ENCODE assay signal across 23 cellular contexts in genomic region chr7:92973293-92973731, GRCh38.
DNase-seq lines count a peak whose midpoint lies in the region; ATAC-seq, FAIRE-seq and TF ChIP-seq lines count a peak whose summit lies in the region.
"Had no signal": no experiment of that assay in that cellular context is flagged by ENCODE, and none has a peak within 500 bp of the region (broad histone marks: within the 10 kb centered on the region; RNA-seq: fewer than 3 reads in every experiment).

No MANE protein-coding gene starts in this region.

- intact Hi-C loops in GM12878 (cut with micrococcal nuclease; ENCODE audit: unreplicated experiment) = no loop called here

- H3K4me1 ChIP-seq in GM12878 (ENCODE audit: control insufficient read depth, insufficient read depth, low read length) = no peaks in the 10 kb centered on the region
- H3K4me1 ChIP-seq: esophagus squamous epithelium, stomach, upper lobe of right lung had no signal

- no TSS peak for BruUV-seq in GM12878 (replicated peaks; lab: Mats Ljungman, UMichigan)

- POLR2A ChIA-PET in GM12878 (lab: Charles Lee) = no interaction called here

- H3K79me2 ChIP-seq in GM12878 (ENCODE audit: control insufficient read depth, insufficient read depth, low read length) (no peaks in the 10 kb centered on the region), neural cell (replicated peaks; ENCODE audit: insufficient read depth, low read length) (no peaks in the 10 kb centered on the region)

- TF ChIP-seq POLR2A in GM12878 (IDR thresholded peaks at IDR 0.05; ENCODE audit: low read depth, low read length) = no peak

- no peaks in the 10 kb centered on the region for H3F3A ChIP-seq in neural cell (ENCODE audit: insufficient read depth, low read length, poor library complexity, severe bottlenecking)

- no peaks in the 10 kb centered on the region for H3K27me3 ChIP-seq in GM06990 (replicated peaks; ENCODE audit: control insufficient read depth, insufficient read depth, low read length)
- H3K27me3 ChIP-seq in GM12878 (replicated peaks in 1 of 2; ENCODE audit: control insufficient read depth in 2 of 2, insufficient read depth in 2 of 2, low read length in 1 of 2) = no peaks in the 10 kb centered on the region
- H3K27me3 ChIP-seq in neural cell (ENCODE audit: insufficient read depth, low read depth, low read length) = no peaks in the 10 kb centered on the region
- H3K27me3 ChIP-seq: esophagus squamous epithelium, stomach, upper lobe of right lung had no signal

- DNase-seq in GM06990 (ENCODE audit: extremely low read depth, insufficient read length) = peak; percentile 18
- peak; percentile 4 for DNase-seq in HTR-8/SVneo (ENCODE audit: insufficient read length, low spot score)
- DNase-seq in GM12878 (ENCODE audit: low read depth, low spot score) = no peak
- no peak for DNase-seq in ACHN
- no peak for DNase-seq in NCI-H146 treated with DMSO at 0.1 percent for 48 hours (lab: John Stamatoyannopoulos, UW; ENCODE audit: unreplicated experiment)
- DNase-seq: activated CD4-positive, alpha-beta T cell treated with anti-CD3 and anti-CD28 coated beads, Interleukin-2, amount 50 U/mL, for 1 hour; activated naive CD4-positive, alpha-beta T cell treated with Interleukin-2 at 50 U/mL for 16 hours; COR-L47; DMS79 treated with DMSO at 0.1 percent for 48 hours; effector memory CD4-positive, alpha-beta T cell; esophagus squamous epithelium; glutamatergic neuron; left colon; MM.1S; NCI-H146; nephron progenitor cell; SHP77; stimulated activated CD4-positive, alpha-beta T cell treated with anti-CD3 and anti-CD28 coated beads, Interleukin-2, amount 100 ng/mL, for 48 hours; stomach; T-helper 1 cell; upper lobe of right lung had no signal

- CTCF ChIA-PET in GM12878 (lab: Yijun Ruan, JAX) = no interaction called here

- H3K9ac ChIP-seq in GM12878 (ENCODE audit: control insufficient read depth, insufficient read depth, low read length) (no peak overlapping the region), neural cell (ENCODE audit: low read length) (no peak overlapping the region)

- H3K9me2 ChIP-seq in neural cell (ENCODE audit: insufficient read depth, low read length) = no peaks in the 10 kb centered on the region

- SMC1A ChIA-PET in GM12878 (lab: Charles Lee; ENCODE audit: uncharacterized antibody, unreplicated experiment) = no interaction called here

- no peak overlapping the region for H3K4me2 ChIP-seq in GM12878 (ENCODE audit: control insufficient read depth, insufficient read depth)
- no peak overlapping the region for H3K4me2 ChIP-seq in neural cell (ENCODE audit: low read length)

- H3K4me3 ChIP-seq in GM06990 (replicated peaks; ENCODE audit: low read depth, low read length) (no peak overlapping the region), GM12878 (no peak overlapping the region), neural cell (ENCODE audit: low read length) (no peak overlapping the region)
- H3K4me3 ChIP-seq: esophagus squamous epithelium, stomach, upper lobe of right lung had no signal

- H2AFZ ChIP-seq in GM12878 (ENCODE audit: control insufficient read depth, low read depth, low read length) (no peak overlapping the region), neural cell (ENCODE audit: low read depth, low read length) (no peak overlapping the region)

- peaks cover 3% of the 10 kb centered on the region for H3K9me3 ChIP-seq in GM12878 (replicated peaks; ENCODE audit: control insufficient read depth, insufficient read depth, low read length)
- no peaks in the 10 kb centered on the region for H3K9me3 ChIP-seq in neural cell (ENCODE audit: low read length)

- ATAC-seq in GM12878 (peak; percentile 49), HG02588 (IDR thresholded peaks at IDR 0.05; ENCODE audit: unreplicated experiment) (no peak)
- ATAC-seq: left colon, upper lobe of right lung had no signal

- H3K36me3 ChIP-seq in GM06990 (ENCODE audit: control insufficient read depth, insufficient read depth, low read length) = no peaks in the 10 kb centered on the region
- no peaks in the 10 kb centered on the region for H3K36me3 ChIP-seq in GM12878 (ENCODE audit: control insufficient read depth in 2 of 2, insufficient read depth in 2 of 2, low read length in 1 of 2)
- H3K36me3 ChIP-seq in neural cell (ENCODE audit: insufficient read depth, low read length) = no peaks in the 10 kb centered on the region
- H3K36me3 ChIP-seq: esophagus squamous epithelium, stomach, upper lobe of right lung had no signal

- no peaks in the 10 kb centered on the region for H4K20me1 ChIP-seq in GM12878 (ENCODE audit: control insufficient read depth, insufficient read depth)
- no peaks in the 10 kb centered on the region for H4K20me1 ChIP-seq in neural cell (ENCODE audit: insufficient read depth)

- TF ChIP-seq CTCF in GM06990 (IDR thresholded peaks at IDR 0.05; ENCODE audit: insufficient read depth, low read length, poor library complexity, severe bottlenecking) = no peak
- TF ChIP-seq CTCF in GM12878 (IDR thresholded peaks at IDR 0.05 in 2 of 3, conservative IDR thresholded peaks at IDR 0.05 in 1 of 3; ENCODE audit: control insufficient read depth in 2 of 3, extremely low read depth in 1 of 3, insufficient read depth in 1 of 3, low read depth in 3 of 3, low read length in 3 of 3) = no peak
- no peak for TF ChIP-seq CTCF in neural cell (IDR thresholded peaks at IDR 0.05; ENCODE audit: poor library complexity, severe bottlenecking)

- no peak for TF ChIP-seq RAD21 in GM12878 (IDR thresholded peaks at IDR 0.05; ENCODE audit: insufficient read depth, low read depth, low read length)
- no peak for TF ChIP-seq RAD21 in neural cell (conservative IDR thresholded peaks at IDR 0.05)

- TF ChIP-seq EP300 in GM12878 (IDR thresholded peaks at IDR 0.05; ENCODE audit: borderline replicate concordance in 1 of 2, control insufficient read depth in 1 of 2, low read depth in 2 of 2, low read length in 2 of 2) (no peak), neural cell (conservative IDR thresholded peaks at IDR 0.05; ENCODE audit: poor library complexity, severe bottlenecking) (peak; percentile 14)

- no peak for FAIRE-seq in HTR-8/SVneo (lab: Jason Lieb, UNC)
- FAIRE-seq in GM12878 (lab: Jason Lieb, UNC) = no peak

- H3K27ac ChIP-seq in GM12878 (ENCODE audit: control insufficient read depth, insufficient read depth) (no peak overlapping the region), neural cell (ENCODE audit: low read length) (no peak overlapping the region)
- H3K27ac ChIP-seq: esophagus squamous epithelium, stomach, upper lobe of right lung had no signal

- RAD21 ChIA-PET in GM12878 (lab: Charles Lee; ENCODE audit: unreplicated experiment) = no interaction called here

- in situ Hi-C loops in GM12878 (cut with MboI) (no loop called here), ACHN (cut with HindIII; ENCODE audit: low pct_ligation_motif_present, low pct_unique_long_range_greater_than_20kb, low sequenced_read_pairs) (no loop called here)

TF ChIP-seq in GM12878, 131 proteins besides CTCF, POLR2A, EP300 and RAD21:
- no peak for TF ChIP-seq CEBPB (IDR thresholded peaks at IDR 0.05; ENCODE audit: borderline replicate concordance in 1 of 2, low read depth in 2 of 2, low read length in 2 of 2)
- TF ChIP-seq MTA2 (IDR thresholded peaks at IDR 0.05; ENCODE audit: low read depth) = peak; percentile 47

TF ChIP-seq in neural cell, 6 proteins besides CTCF, POLR2A, EP300 and RAD21:
- TF ChIP-seq POLR2AphosphoS5 (IDR thresholded peaks at IDR 0.05) = no peak
- TF ChIP-seq SMC3 (conservative IDR thresholded peaks at IDR 0.05; ENCODE audit: poor library complexity) = no peak
- TF ChIP-seq TAF1 (IDR thresholded peaks at IDR 0.05; ENCODE audit: low read depth) = no peak
- TF ChIP-seq REST (IDR thresholded peaks at IDR 0.05; ENCODE audit: borderline replicate concordance) = no peak
- no peak for TF ChIP-seq EZH2 (IDR thresholded peaks at IDR 0.05; ENCODE audit: borderline replicate concordance, insufficient read depth, low read length, poor library complexity, severe bottlenecking)
- no peak for TF ChIP-seq MXI1 (conservative IDR thresholded peaks at IDR 0.05; ENCODE audit: poor library complexity, severe bottlenecking)

Comparison
In these comparisons a context has a peak if more than half of its experiments do, and no peak if none do; other contexts are left out.
1. DNase-seq: peak in GM06990 (single experiment) and HTR-8/SVneo (single experiment); none in GM12878 (single experiment), ACHN (single experiment) and NCI-H146 treated with DMSO at 0.1 percent for 48 hours (single experiment).